ENCODE assay signal across 25 cellular contexts in the genomic region with DNA sequence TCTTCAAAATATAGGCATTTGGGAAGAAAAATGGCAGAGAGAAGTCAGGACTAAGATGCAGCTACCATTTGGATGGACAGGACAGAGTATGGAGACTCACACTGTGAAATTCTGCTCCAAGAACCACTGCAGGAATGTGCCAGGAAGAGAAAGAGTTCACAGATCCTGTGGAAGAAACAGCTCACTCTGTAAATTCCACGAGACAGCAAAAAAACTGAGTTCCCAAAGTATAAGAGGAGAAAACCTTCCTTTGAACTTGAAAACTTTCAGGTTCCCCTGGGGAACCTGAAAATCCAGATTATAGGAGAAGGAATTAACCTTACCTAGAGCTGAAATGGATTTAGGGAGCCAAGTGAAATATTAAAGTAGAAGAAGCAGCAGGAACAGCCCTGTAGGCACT.
"Had no signal": no experiment of that assay in that cellular context is flagged by ENCODE, and none has a peak within 500 bp of the region (broad histone marks: within the 10 kb centered on the region; RNA-seq: fewer than 3 reads in every experiment).

No MANE protein-coding gene starts in this region.

- H3K36me3 ChIP-seq: colonic mucosa, ovary, prostate gland, spleen, transverse colon had no signal

- H3K27me3 ChIP-seq: colonic mucosa, hepatocyte, ovary, spleen, testis, transverse colon had no signal

- DNase-seq: cerebellar nuclear complex; colonic mucosa; dermis blood vessel endothelial cell; foreskin melanocyte; head of caudate nucleus; left colon; left ventricle myocardium superior; mesenchymal stem cell; naive thymus-derived CD4-positive, alpha-beta T cell; nucleus accumbens; ovary; spleen; stimulated activated CD4-positive, alpha-beta T cell treated with anti-CD3 and anti-CD28 coated beads, Interleukin-15, amount 100 ng/mL, for 24 hours; stimulated activated CD4-positive, alpha-beta T cell treated with anti-CD3 and anti-CD28 coated beads, Interleukin-1b, Interleukin-23, amount 100 ng/mL, for 48 hours; stimulated activated CD4-positive, alpha-beta T cell treated with anti-CD3 and anti-CD28 coated beads, Interleukin-4, amount 100 ng/mL, for 24 hours; testis; transverse colon had no signal

- ATAC-seq: left colon; left ventricle myocardium superior; naive thymus-derived CD4-positive, alpha-beta T cell; sciatic nerve; stimulated activated memory B cell treated with anti-CD40 and anti-IgM and Interleukin-4, amounts not matched to agents 10 μg/mL and 1 μg/mL and 100 μg/mL, for 72 hours had no signal

- H3K27me3 Mint-ChIP-seq: stimulated activated memory B cell treated with anti-CD40 and anti-IgM and Interleukin-4, amounts not matched to agents 10 μg/mL and 1 μg/mL and 100 μg/mL, for 72 hours had no signal

- H3K9me3 ChIP-seq: colonic mucosa, ovary, prostate gland, testis, transverse colon had no signal

- H3K79me2 ChIP-seq: hepatocyte had no signal

- H3K4me2 ChIP-seq: hepatocyte had no signal

- H3K36me3 Mint-ChIP-seq: stimulated activated memory B cell treated with anti-CD40 and anti-IgM and Interleukin-4, amounts not matched to agents 10 μg/mL and 1 μg/mL and 100 μg/mL, for 72 hours had no signal

- H3K4me1 ChIP-seq: colonic mucosa, prostate gland, spleen, testis, transverse colon had no signal

- H3K4me3 Mint-ChIP-seq: naive thymus-derived CD4-positive, alpha-beta T cell; neural crest cell; stimulated activated memory B cell treated with anti-CD40 and anti-IgM and Interleukin-4, amounts not matched to agents 10 μg/mL and 1 μg/mL and 100 μg/mL, for 72 hours; stimulated activated naive CD8-positive, alpha-beta T cell treated with anti-CD3 and anti-CD28 coated beads, Interleukin-15, Interleukin-2, amounts not matched to agents 100 ng/mL and 50 ng/mL, for 24 hours had no signal

- H3K4me3 ChIP-seq: colonic mucosa, hepatocyte, lung, ovary, prostate gland, spleen, testis, transverse colon had no signal

- H3K27ac Mint-ChIP-seq: naive thymus-derived CD4-positive, alpha-beta T cell; stimulated activated memory B cell treated with anti-CD40 and anti-IgM and Interleukin-4, amounts not matched to agents 10 μg/mL and 1 μg/mL and 100 μg/mL, for 72 hours; stimulated activated naive CD8-positive, alpha-beta T cell treated with anti-CD3 and anti-CD28 coated beads, Interleukin-15, Interleukin-2, amounts not matched to agents 100 ng/mL and 50 ng/mL, for 24 hours had no signal

- H3K27ac ChIP-seq: colonic mucosa, hepatocyte, ovary, prostate gland, spleen, testis, transverse colon had no signal

- FAIRE-seq: urothelium cell line had no signal

- H3K4me1 Mint-ChIP-seq: naive thymus-derived CD4-positive, alpha-beta T cell; stimulated activated memory B cell treated with anti-CD40 and anti-IgM and Interleukin-4, amounts not matched to agents 10 μg/mL and 1 μg/mL and 100 μg/mL, for 72 hours had no signal

- H2AFZ ChIP-seq: hepatocyte had no signal
